ENCODE assay signal across 21 cellular contexts in the genomic region with DNA sequence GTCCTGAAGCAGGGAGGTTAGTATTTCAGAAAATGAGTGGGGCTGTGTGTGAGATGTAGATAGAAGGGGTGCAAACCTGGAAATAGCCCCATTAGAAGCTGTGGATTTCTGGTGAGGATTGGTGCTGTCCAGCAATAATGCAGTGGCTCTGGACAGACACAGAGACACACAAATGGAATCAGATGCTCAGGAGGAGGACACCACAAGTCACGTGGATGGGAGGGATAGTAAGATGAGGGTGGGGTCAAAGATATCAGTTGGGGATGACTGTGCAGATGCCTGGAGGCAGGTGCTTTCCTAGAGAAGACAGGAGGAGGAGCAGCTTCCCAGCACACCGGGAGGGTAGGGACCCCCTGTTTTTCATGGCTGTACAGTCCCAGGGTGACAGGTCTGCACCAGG.
"Had no signal": no experiment of that assay in that cellular context is flagged by ENCODE, and none has a peak within 500 bp of the region (broad histone marks: within the 10 kb centered on the region; RNA-seq: fewer than 3 reads in every experiment).

No MANE protein-coding gene starts in this region.

- H3K9me3 ChIP-seq: ascending aorta, breast epithelium, lower lobe of right lung, right lobe of liver, thoracic aorta, upper lobe of left lung had no signal

- H3K27ac ChIP-seq: ascending aorta, breast epithelium, epithelial cell of prostate, lower lobe of right lung, parathyroid adenoma, right lobe of liver, thoracic aorta, upper lobe of left lung, WERI-Rb-1 had no signal

- H3K4me3 Mint-ChIP-seq: activated T-helper 1 cell treated with anti-CD3 and anti-CD28 coated beads, Interleukin-12 subunit alpha, Interleukin-12 subunit beta, Interleukin-2, Interleukin-4 antibody, amounts not matched to agents 30 ng/mL and 10 ng/mL and 1 ng/mL, durations not matched to agents 14 hours and 24 hours and 36 hours; natural killer cell; stimulated activated naive B cell treated with anti-CD40 and anti-IgM and Interleukin-4, amounts not matched to agents 10 μg/mL and 1 μg/mL and 100 μg/mL, for 72 hours had no signal

- H3K4me1 ChIP-seq: breast epithelium, parathyroid adenoma had no signal

- ATAC-seq: lower lobe of right lung; natural killer cell; right lobe of liver; stimulated activated naive B cell treated with anti-CD40 and anti-IgM and Interleukin-4, amounts not matched to agents 10 μg/mL and 1 μg/mL and 100 μg/mL, for 72 hours had no signal

- FAIRE-seq: keratinocyte had no signal

- H3K27me3 ChIP-seq: ascending aorta, breast epithelium, right lobe of liver, upper lobe of left lung had no signal

- H3K36me3 Mint-ChIP-seq: natural killer cell had no signal

- DNase-seq: activated CD4-positive, alpha-beta T cell treated with anti-CD3 and anti-CD28 coated beads for 1 hour; activated CD4-positive, alpha-beta T cell treated with anti-CD3 and anti-CD28 coated beads, Interleukin-2, amount 50 U/mL, for 4 hours; activated T-cell treated with anti-CD3 and anti-CD28 coated beads for 4 hours; foreskin melanocyte; glutamatergic neuron; lower lobe of right lung; natural killer cell; right lobe of liver; stimulated activated CD4-positive, alpha-beta T cell treated with anti-CD3 and anti-CD28 coated beads, Interleukin-4, amount 100 ng/mL, for 4 hours; stimulated activated naive B cell treated with anti-CD40 and anti-IgM and Interleukin-4, amounts not matched to agents 10 μg/mL and 1 μg/mL and 100 μg/mL, for 72 hours; T-helper 1 cell; upper lobe of left lung; WERI-Rb-1 had no signal

- H3K36me3 ChIP-seq: ascending aorta, breast epithelium, right lobe of liver, thoracic aorta, WERI-Rb-1 had no signal

- H3K27ac Mint-ChIP-seq: activated T-helper 1 cell treated with anti-CD3 and anti-CD28 coated beads, Interleukin-12 subunit alpha, Interleukin-12 subunit beta, Interleukin-2, Interleukin-4 antibody, amounts not matched to agents 30 ng/mL and 10 ng/mL and 1 ng/mL, durations not matched to agents 14 hours and 24 hours and 36 hours had no signal

- H3K9me3 Mint-ChIP-seq: activated T-helper 1 cell treated with anti-CD3 and anti-CD28 coated beads, Interleukin-12 subunit alpha, Interleukin-12 subunit beta, Interleukin-2, Interleukin-4 antibody, amounts not matched to agents 30 ng/mL and 10 ng/mL and 1 ng/mL, durations not matched to agents 14 hours and 24 hours and 36 hours; natural killer cell; stimulated activated naive B cell treated with anti-CD40 and anti-IgM and Interleukin-4, amounts not matched to agents 10 μg/mL and 1 μg/mL and 100 μg/mL, for 72 hours had no signal

- H3K27me3 Mint-ChIP-seq: stimulated activated naive B cell treated with anti-CD40 and anti-IgM and Interleukin-4, amounts not matched to agents 10 μg/mL and 1 μg/mL and 100 μg/mL, for 72 hours had no signal

- H3K4me3 ChIP-seq: ascending aorta, breast epithelium, lower lobe of right lung, right lobe of liver, smooth muscle cell, thoracic aorta, upper lobe of left lung had no signal
